11 cellular contexts compared by ENCODE assay signal in genomic region chr1:231778009-231778719, GRCh38.
DNase-seq lines count a peak whose midpoint lies in the region; ATAC-seq and TF ChIP-seq lines count a peak whose summit lies in the region.
"Had no signal": no experiment of that assay in that cellular context is flagged by ENCODE, and none has a peak within 500 bp of the region (broad histone marks: within the 10 kb centered on the region; RNA-seq: fewer than 3 reads in every experiment).

No MANE protein-coding gene starts in this region.

- TF ChIP-seq CTCF in HL-60 (IDR thresholded peaks at IDR 0.05; ENCODE audit: insufficient read depth, low read length): no peak
- TF ChIP-seq CTCF in gastrocnemius medialis (IDR thresholded peaks at IDR 0.05 in 4 of 5, conservative IDR thresholded peaks at IDR 0.05 in 1 of 5): no peak

- no peaks in the 10 kb centered on the region for H3K27me3 Mint-ChIP-seq in activated CD4-positive, alpha-beta T cell treated with anti-CD3 and anti-CD28 coated beads, Interleukin-2, amount 10 ng/mL, durations not matched to agents 7 days and 5 days

- H3K9me3 Mint-ChIP-seq in activated CD4-positive, alpha-beta T cell treated with anti-CD3 and anti-CD28 coated beads, Interleukin-2, amount 10 ng/mL, durations not matched to agents 7 days and 5 days: no peaks in the 10 kb centered on the region
- H3K9me3 Mint-ChIP-seq: neural crest cell had no signal

- intact Hi-C loops in Right ventricle myocardium superior (cut with DNase I): no loop called here
- intact Hi-C loops in gastrocnemius medialis (cut with DNase I; ENCODE audit: low total_unique reads): loop anchor here (1.0 kb wide), 1 partner anchor 21 kb away; no protein-coding TSS in a partner anchor

- TF ChIP-seq POLR2A in gastrocnemius medialis (IDR thresholded peaks at IDR 0.05): no peak

- POLR2A ChIA-PET in activated CD4-positive, alpha-beta T cell treated with anti-CD3 and anti-CD28 coated beads, Interleukin-2, amount 10 ng/mL, durations not matched to agents 7 days and 5 days (lab: Charles Lee): no interaction called here

- ATAC-seq in SK-N-SH treated with all-trans-retinoic acid at 6 μM for 48 hours (peak; percentile 71), Right ventricle myocardium superior (ENCODE audit: poor library complexity) (peak; percentile 85), gastrocnemius medialis (peak; percentile 92 to 98), GM18907 (IDR thresholded peaks at IDR 0.05; ENCODE audit: unreplicated experiment) (no peak)

- CTCF ChIA-PET in activated CD4-positive, alpha-beta T cell treated with anti-CD3 and anti-CD28 coated beads, Interleukin-2, amount 10 ng/mL, durations not matched to agents 7 days and 5 days (lab: Charles Lee): no interaction called here

- H3K4me3 Mint-ChIP-seq in activated CD4-positive, alpha-beta T cell treated with anti-CD3 and anti-CD28 coated beads, Interleukin-2, amount 10 ng/mL, durations not matched to agents 7 days and 5 days: no peak overlapping the region
- H3K4me3 Mint-ChIP-seq: neural crest cell had no signal

- H3K27ac Mint-ChIP-seq in activated CD4-positive, alpha-beta T cell treated with anti-CD3 and anti-CD28 coated beads, Interleukin-2, amount 10 ng/mL, durations not matched to agents 7 days and 5 days: no peak overlapping the region

- peak overlapping the region; percentile 90 for H3K27ac ChIP-seq in HL-60 (replicated peaks)
- H3K27ac ChIP-seq in gastrocnemius medialis: peak overlapping the region; percentile 48 to 71 (median 58)

- peaks cover 16 to 27% of the 10 kb centered on the region in 2 donors for H3K4me1 ChIP-seq in gastrocnemius medialis

- H3K4me1 Mint-ChIP-seq in activated CD4-positive, alpha-beta T cell treated with anti-CD3 and anti-CD28 coated beads, Interleukin-2, amount 10 ng/mL, durations not matched to agents 7 days and 5 days: no peaks in the 10 kb centered on the region

- H3K27me3 ChIP-seq in HL-60 (ENCODE audit: insufficient read depth, poor library complexity, severe bottlenecking) (no peaks in the 10 kb centered on the region), gastrocnemius medialis (no peaks in the 10 kb centered on the region)

- H3K36me3 Mint-ChIP-seq in activated CD4-positive, alpha-beta T cell treated with anti-CD3 and anti-CD28 coated beads, Interleukin-2, amount 10 ng/mL, durations not matched to agents 7 days and 5 days (ENCODE audit: low read depth): peaks cover 3% of the 10 kb centered on the region

- no peaks in the 10 kb centered on the region for H3K36me3 ChIP-seq in gastrocnemius medialis

- no peaks in the 10 kb centered on the region for H3K9me3 ChIP-seq in gastrocnemius medialis

- in situ Hi-C loops in gastrocnemius medialis (cut with MboI; ENCODE audit: low sequenced_read_pairs in 4 of 4): no loop called here

- H3K4me3 ChIP-seq in HL-60 (replicated peaks; ENCODE audit: insufficient read depth, low read length): no peak overlapping the region
- no peak overlapping the region for H3K4me3 ChIP-seq in gastrocnemius medialis

- DNase-seq in HL-60 (ENCODE audit: low read depth in 1 of 2, low spot score in 1 of 2) (peak; percentile 41 to 64), Right ventricle myocardium superior (peak; percentile 58), gastrocnemius medialis (peak; percentile 44 to 74), HUDEP-2 (lab: John Stamatoyannopoulos, UW; ENCODE audit: unreplicated experiment in 76 of 76) (no peak)
- no peak for DNase-seq in activated naive CD4-positive, alpha-beta T cell treated with Interleukin-2 at 50 U/mL for 16 hours
- no peak for DNase-seq in activated CD4-positive, alpha-beta T cell treated with anti-CD3 and anti-CD28 coated beads, Interleukin-2, amount 10 ng/mL, durations not matched to agents 7 days and 5 days
- DNase-seq: activated CD4-positive, alpha-beta T cell treated with anti-CD3 and anti-CD28 coated beads for 4 hours; NCI-H1436 treated with DMSO at 0.1 percent for 48 hours had no signal

TF ChIP-seq in SK-N-SH treated with all-trans-retinoic acid at 6 μM for 48 hours, 23 proteins besides CTCF, POLR2A, EP300 and RAD21:
- TF ChIP-seq BACH2 (CRISPR knock-in tag; IDR thresholded peaks at IDR 0.05; ENCODE audit: borderline replicate concordance): no peak
- TF ChIP-seq POU6F1 (CRISPR knock-in tag; IDR thresholded peaks at IDR 0.05; ENCODE audit: borderline replicate concordance, low read depth): no peak
- no peak for TF ChIP-seq ZC3H10 (CRISPR knock-in tag; IDR thresholded peaks at IDR 0.05)
- TF ChIP-seq ISL1 (CRISPR knock-in tag; IDR thresholded peaks at IDR 0.05): no peak
- no peak for TF ChIP-seq ZNF8 (CRISPR knock-in tag; IDR thresholded peaks at IDR 0.05)
- TF ChIP-seq ZFP30 (CRISPR knock-in tag; IDR thresholded peaks at IDR 0.05): no peak
- TF ChIP-seq RARB (CRISPR knock-in tag; IDR thresholded peaks at IDR 0.05): no peak

Comparison
In these comparisons a context has a peak if more than half of its experiments do, and no peak if none do; other contexts are left out.
1. DNase-seq: peak in HL-60 (2 of 2), Right ventricle myocardium superior (single experiment) and gastrocnemius medialis (2 of 2); none in activated naive CD4-positive, alpha-beta T cell treated with Interleukin-2 at 50 U/mL for 16 hours (single experiment), HUDEP-2 (0 of 76) and activated CD4-positive, alpha-beta T cell treated with anti-CD3 and anti-CD28 coated beads, Interleukin-2, amount 10 ng/mL, durations not matched to agents 7 days and 5 days (single experiment).